9 cellular contexts compared by ENCODE assay signal in the genomic region with DNA sequence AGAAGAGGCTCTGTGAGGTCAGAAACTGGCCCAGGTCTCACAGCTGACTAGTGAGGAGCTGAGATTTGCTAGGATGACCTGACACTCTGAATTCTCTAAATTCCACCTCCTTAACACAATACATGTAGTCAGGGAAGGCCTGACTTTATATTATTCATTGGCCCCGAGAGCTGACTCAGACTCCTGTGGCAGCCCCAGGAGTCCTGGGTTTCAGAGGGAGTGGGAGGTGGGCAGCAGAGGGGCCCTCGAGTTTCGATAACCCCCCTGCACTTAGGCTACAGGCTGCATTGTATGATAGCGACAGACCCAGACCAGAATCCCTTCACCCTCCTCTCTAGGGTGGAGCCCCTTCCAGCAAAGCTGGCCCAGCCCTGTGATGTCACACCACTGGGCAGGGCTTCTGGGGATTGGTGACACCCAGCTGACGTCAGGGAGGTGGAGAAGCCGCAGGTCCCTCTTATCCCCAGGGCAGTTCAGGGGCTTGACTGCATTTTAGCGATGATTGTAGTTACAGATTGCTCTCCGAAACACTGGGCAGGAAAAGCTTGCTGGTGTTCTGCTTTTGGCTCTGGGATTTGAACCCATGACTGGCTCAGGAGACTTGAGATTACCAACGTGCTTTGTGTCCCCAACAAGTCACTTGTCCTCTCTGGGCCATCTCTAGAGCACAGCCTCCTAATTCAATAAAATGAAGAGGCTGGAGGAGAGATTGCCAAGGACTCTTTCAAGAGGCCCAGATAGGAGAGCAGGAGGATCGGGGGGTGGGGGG. TPM values are rescaled to one million over a fixed set of nuclear protein-coding genes. Genes with fewer than 3 reads are reported as not detected.
DNase-seq lines count a peak whose midpoint lies in the region; ATAC-seq, FAIRE-seq and TF ChIP-seq lines count a peak whose summit lies in the region.
"Had no signal": no experiment of that assay in that cellular context is flagged by ENCODE, and none has a peak within 500 bp of the region (broad histone marks: within the 10 kb centered on the region; RNA-seq: fewer than 3 reads in every experiment).

No MANE protein-coding gene starts in this region.

- peaks cover 27% of the 10 kb centered on the region for H3K4me1 ChIP-seq in astrocyte (ENCODE audit: insufficient read depth, low read length)

- H3K9me3 ChIP-seq in astrocyte (ENCODE audit: insufficient read depth, low read depth, low read length) = no peaks in the 10 kb centered on the region

- no peaks in the 10 kb centered on the region for H3K79me2 ChIP-seq in astrocyte (ENCODE audit: insufficient read depth, low read length)

- DNase-seq in D721Med (ENCODE audit: insufficient read length, low spot score) (peak; percentile 31), NCI-H146 treated with DMSO at 0.1 percent for 48 hours (lab: John Stamatoyannopoulos, UW; ENCODE audit: unreplicated experiment) (peak; percentile 31), astrocyte (ENCODE audit: low read depth) (peak; percentile 76), left kidney (ENCODE audit: low read depth, low spot score) (peak; percentile 79), GM13976 (ENCODE audit: low spot score) (no peak), RKO (ENCODE audit: low spot score) (no peak)
- DNase-seq in stimulated activated CD4-positive, alpha-beta T cell treated with anti-CD3 and anti-CD28 coated beads, Interleukin-2, amount 100 ng/mL, for 24 hours = no peak

- no peaks in the 10 kb centered on the region for H4K20me1 ChIP-seq in astrocyte (ENCODE audit: insufficient read depth, low read length)

- peak overlapping the region; percentile 68 for H3K27ac ChIP-seq in astrocyte (ENCODE audit: low read depth, low read length)
- H3K27ac ChIP-seq: coronary artery had no signal

- no peak for ATAC-seq in HG02588 (IDR thresholded peaks at IDR 0.05; ENCODE audit: unreplicated experiment)

- peak overlapping the region; percentile 75 for H2AFZ ChIP-seq in astrocyte (ENCODE audit: low read depth, low read length)

- H3K36me3 Mint-ChIP-seq in astrocyte (ENCODE audit: low read depth, unreplicated experiment) = no peaks in the 10 kb centered on the region

- H3K4me3 Mint-ChIP-seq in astrocyte (ENCODE audit: unreplicated experiment) = peak overlapping the region; percentile 62

- H3K4me3 ChIP-seq in astrocyte (ENCODE audit: insufficient read depth, low read depth, low read length) = no peak overlapping the region
- H3K4me3 ChIP-seq: coronary artery had no signal

- peaks cover 13% of the 10 kb centered on the region for H3K4me1 Mint-ChIP-seq in astrocyte (ENCODE audit: low read depth, unreplicated experiment)

- H3K27me3 ChIP-seq in astrocyte (ENCODE audit: insufficient read depth, low read length) = no peaks in the 10 kb centered on the region

- H3K9me3 Mint-ChIP-seq in astrocyte (ENCODE audit: unreplicated experiment) = no peaks in the 10 kb centered on the region

- H3K27ac Mint-ChIP-seq in astrocyte (ENCODE audit: unreplicated experiment) = peak overlapping the region; percentile 75

- peak overlapping the region; percentile 46 for H3K9ac ChIP-seq in astrocyte (ENCODE audit: low read length)

- in situ Hi-C loops in GM13976 (cut with MboI; ENCODE audit: low sequenced_read_pairs, unreplicated experiment) = loop anchor here (25.0 kb wide), 1 partner anchor 218 kb away; a partner anchor contains a TSS

- FAIRE-seq in D721Med (lab: Jason Lieb, UNC) = no peak
- no peak for FAIRE-seq in astrocyte (lab: Jason Lieb, UNC)

- peaks cover 6% of the 10 kb centered on the region for H3K27me3 Mint-ChIP-seq in astrocyte (ENCODE audit: low read depth, unreplicated experiment)

- no peaks in the 10 kb centered on the region for H3K36me3 ChIP-seq in astrocyte (ENCODE audit: insufficient read depth, low read length)

- TF ChIP-seq CTCF in D721Med (IDR thresholded peaks at IDR 0.05; ENCODE audit: insufficient read depth, missing control alignments) = no peak
- TF ChIP-seq CTCF in astrocyte (IDR thresholded peaks at IDR 0.05; ENCODE audit: insufficient read depth, low read depth, low read length) = no peak
- TF ChIP-seq CTCF in GM13976 (IDR thresholded peaks at IDR 0.05; ENCODE audit: borderline replicate concordance, control extremely low read depth, extremely low read depth, insufficient read depth, missing control alignments) = no peak

- H3K4me2 ChIP-seq in astrocyte (ENCODE audit: low read length) = peak overlapping the region; percentile 70

RNA-seq across cellular contexts. Expression of a gene that starts 17.0 kb away (rescaled TPM):
- total RNA-seq in astrocyte = not detected in 2 replicates

RNA-seq across cellular contexts. Expression of a gene that starts 38.8 kb away (rescaled TPM):
- 72.9 and 83.0 TPM in 2 replicates for total RNA-seq in astrocyte

RNA-seq across cellular contexts. Expression of a gene that starts 54.6 kb away (rescaled TPM):
- 0.58 and 0.75 TPM in 2 replicates for total RNA-seq in astrocyte

Comparison
In these comparisons a context has a peak if more than half of its experiments do, and no peak if none do; other contexts are left out.
1. DNase-seq: peak in D721Med (single experiment), NCI-H146 treated with DMSO at 0.1 percent for 48 hours (single experiment), astrocyte (single experiment) and left kidney (single experiment); none in stimulated activated CD4-positive, alpha-beta T cell treated with anti-CD3 and anti-CD28 coated beads, Interleukin-2, amount 100 ng/mL, for 24 hours (0 of 2), GM13976 (single experiment) and RKO (single experiment).